8 cellular contexts compared by ENCODE assay signal in the genomic region with DNA sequence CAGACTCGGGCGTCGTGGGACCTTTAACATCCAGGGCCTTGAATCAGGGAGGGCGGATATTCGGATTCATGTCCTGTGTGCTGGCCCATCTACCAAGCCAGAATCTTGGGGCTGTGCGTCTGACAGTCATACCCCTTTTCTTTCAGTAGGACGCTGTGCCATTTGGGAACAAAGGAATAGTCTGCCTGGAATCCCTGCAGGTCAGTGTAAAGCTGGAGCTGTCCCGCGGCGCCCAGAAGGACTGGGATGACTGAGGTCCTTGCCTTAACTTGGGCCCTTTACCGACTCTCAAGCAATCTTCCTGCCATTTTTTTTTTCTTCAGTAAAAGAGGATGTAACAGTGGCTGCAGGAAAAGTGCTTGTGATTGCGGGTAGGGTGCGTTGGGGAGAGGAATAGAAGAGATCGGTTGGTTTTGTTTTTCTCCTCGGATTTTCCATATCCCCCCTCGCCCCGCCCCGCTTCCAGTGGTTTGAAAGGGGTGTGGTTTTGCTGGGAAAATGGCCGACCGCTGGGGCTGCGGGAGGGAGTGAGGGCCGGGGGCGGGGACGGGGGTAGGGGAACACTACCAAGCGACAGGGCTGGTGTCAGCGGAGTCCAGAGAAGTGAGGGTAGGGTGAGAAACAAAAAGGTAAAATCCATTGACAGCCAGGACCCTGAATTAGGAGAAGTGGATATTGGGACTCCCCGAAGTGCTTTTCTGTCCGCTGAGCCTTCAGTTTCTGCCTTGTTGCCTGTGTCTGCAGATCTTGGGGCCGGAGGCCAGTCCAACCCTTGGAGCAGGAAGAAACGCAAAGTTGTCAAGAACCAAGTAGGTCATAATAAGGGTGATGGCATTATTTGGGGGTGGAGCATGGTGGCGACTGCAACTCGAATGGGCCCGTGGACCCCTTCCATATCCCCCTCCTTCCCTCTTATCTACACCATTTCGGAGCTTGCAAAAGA. TPM values are rescaled to one million over a fixed set of nuclear protein-coding genes. Genes with fewer than 3 reads are reported as not detected.
A peak's percentile ranks its signal among the peaks of the same experiment; 100 is the strongest.
DNase-seq lines count a peak whose midpoint lies in the region; ATAC-seq and TF ChIP-seq lines count a peak whose summit lies in the region.

No MANE protein-coding gene starts in this region.

- in situ Hi-C loops in astrocyte of the cerebellum (cut with HindIII; ENCODE audit: low sequenced_read_pairs) = no loop called here

- H3K27me3 ChIP-seq in HUES64 (ENCODE audit: insufficient read depth, low read length) = no peaks in the 10 kb centered on the region

- H3K4me1 ChIP-seq in HUES64 (ENCODE audit: insufficient read depth, low read length) = no peaks in the 10 kb centered on the region

- peaks cover 11% of the 10 kb centered on the region for H3K4me1 Mint-ChIP-seq in CD14-positive monocyte

- H3K27me3 Mint-ChIP-seq in CD14-positive monocyte (ENCODE audit: low read depth in 3 of 3) = peaks cover 0 to 2% (median 0%) of the 10 kb centered on the region in 3 donors

- intact Hi-C loops in CD14-positive monocyte (cut with micrococcal nuclease) (no loop called here), posterior cingulate gyrus (cut with DNase I) (no loop called here)

- TF ChIP-seq CTCF in CD14-positive monocyte (IDR thresholded peaks at IDR 0.05) (no peak), astrocyte of the cerebellum (IDR thresholded peaks at IDR 0.05; ENCODE audit: low read depth, low read length, missing control alignments) (no peak)

- H3K36me3 Mint-ChIP-seq in CD14-positive monocyte = peaks cover 10 to 12% of the 10 kb centered on the region in 2 donors

- DNase-seq in CD14-positive monocyte (ENCODE audit: low spot score) (no peak), astrocyte of the cerebellum (ENCODE audit: low read depth) (no peak), hepatic stellate cell (ENCODE audit: low spot score) (peak; percentile 51), posterior cingulate gyrus (peak in 9 of 10 donors; percentile 27 to 93 (median 53)), KG1 (lab: John Stamatoyannopoulos, UW) (no peak)

- peak overlapping the region; percentile 81 to 92 for H3K4me3 Mint-ChIP-seq in CD14-positive monocyte

- peak overlapping the region; percentile 85 for H3K9ac ChIP-seq in HUES64 (ENCODE audit: low read depth, low read length)

- no peaks in the 10 kb centered on the region for H3K9me3 ChIP-seq in HUES64 (ENCODE audit: insufficient read depth, low read depth, low read length)

- H3K36me3 ChIP-seq in HUES64 (ENCODE audit: insufficient read depth, low read length) = peaks cover 10% of the 10 kb centered on the region; the same call in 1 of the 2 replicates

- H3K9me3 Mint-ChIP-seq in CD14-positive monocyte = peaks cover 0 to 9% (median 0%) of the 10 kb centered on the region in 7 donors

- H3K27ac ChIP-seq in HUES64 (ENCODE audit: low read depth, low read length) = peak overlapping the region; percentile 80

- WGBS in HUES64 = 5% methylated on average over 27 of the region's 34 CpGs

- peak overlapping the region; percentile 88 for H3K4me3 ChIP-seq in HUES64 (ENCODE audit: low read length)
- peak overlapping the region; percentile 64 for H3K4me3 ChIP-seq in astrocyte of the cerebellum (ENCODE audit: low read depth, low read length)

- peak overlapping the region; percentile 77 to 91 (median 85) for H3K27ac Mint-ChIP-seq in CD14-positive monocyte

- no peak for ATAC-seq in HG03439 (IDR thresholded peaks at IDR 0.05; ENCODE audit: unreplicated experiment)
- no peak for ATAC-seq in GM19328 (IDR thresholded peaks at IDR 0.05; ENCODE audit: unreplicated experiment)

RNA-seq across cellular contexts. Expression of gene ARMCX1, which starts 0.7 kb away (rescaled TPM):
- polyA plus RNA-seq in CD14-positive monocyte = 1 to 10 TPM; 1.4 to 1.6 TPM
- 22.7 TPM for polyA plus RNA-seq in HUES64 (2013, experiment 1 of 2)
- polyA plus RNA-seq in HUES64 (2013, experiment 2 of 2) = 23.9 TPM

Comparison
In these comparisons a context has a peak if more than half of its experiments do, and no peak if none do; other contexts are left out.
1. DNase-seq: peak in hepatic stellate cell (single experiment) and posterior cingulate gyrus (9 of 10); none in CD14-positive monocyte (single experiment), astrocyte of the cerebellum (single experiment) and KG1 (single experiment).